Comparison of ENCODE assay signal across 9 cellular contexts in genomic region chr1:222582099-222582774, GRCh38. TPM values are rescaled to one million over a fixed set of nuclear protein-coding genes. Genes with fewer than 3 reads are reported as not detected.
A peak's percentile ranks its signal among the peaks of the same experiment; 100 is the strongest.
DNase-seq lines count a peak whose midpoint lies in the region; ATAC-seq and TF ChIP-seq lines count a peak whose summit lies in the region.
"Had no signal": no experiment of that assay in that cellular context is flagged by ENCODE, and none has a peak within 500 bp of the region (broad histone marks: within the 10 kb centered on the region; RNA-seq: fewer than 3 reads in every experiment).

No MANE protein-coding gene starts in this region.

- DNase-seq in NCI-H2029 (lab: John Stamatoyannopoulos, UW) (peak; percentile 21), NCI-H2029 treated with DMSO at 0.1 percent for 48 hours (lab: John Stamatoyannopoulos, UW) (no peak), RPMI7951 (ENCODE audit: low read depth) (peak; percentile 35), osteoblast (ENCODE audit: insufficient read length, low spot score, missing footprints) (peak; percentile 37), NCI-H1930 (lab: John Stamatoyannopoulos, UW) (no peak), NCI-H524 (lab: John Stamatoyannopoulos, UW) (no peak)
- no peak for DNase-seq in stimulated activated CD4-positive, alpha-beta T cell treated with anti-CD3 and anti-CD28 coated beads, Interleukin-2, amount 100 ng/mL, for 48 hours

- peaks cover 7% of the 10 kb centered on the region for H3K4me1 ChIP-seq in osteoblast (ENCODE audit: insufficient read depth, low read length)

- H3K9me3 ChIP-seq in osteoblast (ENCODE audit: low read depth, low read length): no peaks in the 10 kb centered on the region
- H3K9me3 ChIP-seq: esophagus muscularis mucosa had no signal

- H3K36me3 ChIP-seq in osteoblast (ENCODE audit: insufficient read depth, low read length): peaks cover 30% of the 10 kb centered on the region

- no peak overlapping the region for H3K4me2 ChIP-seq in osteoblast (ENCODE audit: insufficient read depth, low read length)

- H3K79me2 ChIP-seq in osteoblast (ENCODE audit: insufficient read depth, low read length): peaks cover 18% of the 10 kb centered on the region

- H3K4me3 ChIP-seq in osteoblast (ENCODE audit: insufficient read depth, low read length): no peak overlapping the region
- H3K4me3 ChIP-seq: esophagus muscularis mucosa had no signal

- no peak for TF ChIP-seq CTCF in osteoblast (IDR thresholded peaks at IDR 0.05; ENCODE audit: extremely low read depth, low read depth, low read length)

- no peaks in the 10 kb centered on the region for H3K27me3 ChIP-seq in osteoblast (ENCODE audit: insufficient read depth, low read length)
- H3K27me3 ChIP-seq: esophagus muscularis mucosa had no signal

- H2AFZ ChIP-seq in osteoblast (ENCODE audit: low read length): no peak overlapping the region

- peak overlapping the region; percentile 15 for H3K27ac ChIP-seq in osteoblast (ENCODE audit: low read depth, low read length)
- H3K27ac ChIP-seq: esophagus muscularis mucosa had no signal

- ATAC-seq in HG02678 (IDR thresholded peaks at IDR 0.05; ENCODE audit: unreplicated experiment): peak; percentile 52

- H4K20me1 ChIP-seq in osteoblast (ENCODE audit: insufficient read depth, low read length): peaks cover 3% of the 10 kb centered on the region

RNA-seq across cellular contexts. Expression of gene TAF1A, which starts 7.5 kb away (rescaled TPM):
- 15.7 and 17.4 TPM in 2 replicates for total RNA-seq in RPMI7951 (2014; rRNA removed; shearing (Covaris generic))
- total RNA-seq in osteoblast: 8.5 and 9.4 TPM in 2 replicates

RNA-seq across cellular contexts. Expression of gene HHIPL2, which starts 34.3 kb away (rescaled TPM):
- 0.29 and 1.4 TPM in 2 replicates for total RNA-seq in RPMI7951 (2014; rRNA removed; shearing (Covaris generic))
- 0.72 and 0.88 TPM in 2 replicates for total RNA-seq in osteoblast

RNA-seq across cellular contexts. Expression of gene MIA3, which starts 35.7 kb away (rescaled TPM):
- total RNA-seq in RPMI7951 (2014; rRNA removed; shearing (Covaris generic)): 22.7 and 25.5 TPM in 2 replicates
- 68.8 and 79.6 TPM in 2 replicates for total RNA-seq in osteoblast

Comparison
In these comparisons a context has a peak if more than half of its experiments do, and no peak if none do; other contexts are left out.
1. DNase-seq: peak in NCI-H2029 (single experiment), RPMI7951 (single experiment) and osteoblast (single experiment); none in NCI-H2029 treated with DMSO at 0.1 percent for 48 hours (single experiment), NCI-H1930 (0 of 2), NCI-H524 (0 of 2) and stimulated activated CD4-positive, alpha-beta T cell treated with anti-CD3 and anti-CD28 coated beads, Interleukin-2, amount 100 ng/mL, for 48 hours (0 of 2).